ENCODE assay signal across 1 cellular context in the genomic region with DNA sequence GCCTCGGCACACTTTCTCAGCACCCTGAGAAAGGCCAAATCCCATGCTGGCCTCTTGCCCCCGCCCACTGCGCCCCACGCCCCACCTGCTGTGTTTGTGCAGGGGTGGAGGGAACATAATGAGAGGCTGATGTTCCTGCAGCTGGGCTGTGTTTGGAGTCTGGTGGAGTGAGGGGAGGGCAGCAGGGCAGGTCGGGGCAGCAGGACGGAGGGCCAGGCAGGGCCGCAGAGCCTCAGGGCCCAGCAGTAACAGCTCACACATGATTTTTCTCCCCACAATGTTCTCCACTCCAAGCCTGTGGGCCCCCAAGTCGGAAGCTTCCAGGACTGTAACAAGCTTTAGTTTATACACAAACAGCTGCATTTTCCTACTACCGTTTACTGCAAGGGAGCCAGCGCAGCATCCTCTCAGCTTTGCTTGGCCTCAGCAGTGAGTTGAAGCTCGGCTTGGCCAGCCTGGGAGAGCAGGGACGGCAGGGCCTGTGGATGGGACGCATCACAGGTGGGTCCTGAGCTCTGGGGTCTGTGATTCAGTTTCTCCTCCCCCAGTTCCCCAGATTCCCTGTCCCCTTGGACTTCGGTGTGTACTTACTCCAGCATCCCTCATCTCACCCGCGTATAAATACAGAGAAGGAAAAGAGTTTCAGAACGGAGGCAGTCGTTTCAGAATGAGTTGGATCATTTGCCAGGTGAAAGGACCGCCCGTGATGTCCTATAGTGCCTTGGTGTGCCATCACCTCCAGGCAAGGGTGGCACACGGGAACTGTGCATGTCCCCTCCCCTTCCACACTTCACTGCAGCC.
TF ChIP-seq lines count a peak whose summit lies in the region.

No MANE protein-coding gene starts in this region.

TF ChIP-seq in HepG2, 621 proteins besides CTCF, POLR2A, EP300 and RAD21 (continued from another document and continues in another):
- TF ChIP-seq ZNF224 (CRISPR knock-in tag; IDR thresholded peaks at IDR 0.05) (peak; percentile 50; the same call in 1 of the 2 replicates), ZNF264 (CRISPR knock-in tag; IDR thresholded peaks at IDR 0.05) (0 out of 2 replicates have a peak, but pooled peaks have one; percentile 8), ZNF10 (CRISPR knock-in tag; IDR thresholded peaks at IDR 0.05; ENCODE audit: borderline replicate concordance, low read depth) (no peak), SRF (IDR thresholded peaks at IDR 0.05; ENCODE audit: low read depth, low read length) (no peak), ZNF747 (CRISPR knock-in tag; IDR thresholded peaks at IDR 0.05; ENCODE audit: borderline replicate concordance) (no peak), BCL6 (CRISPR knock-in tag; IDR thresholded peaks at IDR 0.05) (peak; percentile 34; the same call in 1 of the 2 replicates), TEAD2 (CRISPR knock-in tag; IDR thresholded peaks at IDR 0.05) (no peak), ZSCAN9 (CRISPR knock-in tag; IDR thresholded peaks at IDR 0.05; ENCODE audit: borderline replicate concordance) (no peak), ZNF563 (CRISPR knock-in tag; IDR thresholded peaks at IDR 0.05) (peak; percentile 58; the same call in 1 of the 2 replicates), SP5 (CRISPR knock-in tag; IDR thresholded peaks at IDR 0.05; ENCODE audit: borderline replicate concordance, low read depth) (peak; percentile 43; the same call in 1 of the 2 replicates), TAF1 (CRISPR knock-in tag; IDR thresholded peaks at IDR 0.05) (no peak), ZSCAN25 (CRISPR knock-in tag; IDR thresholded peaks at IDR 0.05) (peak; percentile 98), ZNF777 (CRISPR knock-in tag; IDR thresholded peaks at IDR 0.05) (no peak), FOXM1 (CRISPR knock-in tag; IDR thresholded peaks at IDR 0.05) (no peak), ZNF614 (CRISPR knock-in tag; IDR thresholded peaks at IDR 0.05; ENCODE audit: borderline replicate concordance) (no peak), CCAR2 (optimal IDR thresholded peaks at IDR 0.05; ENCODE audit: low read depth, low read length) (no peak), PITX1 (CRISPR knock-in tag; IDR thresholded peaks at IDR 0.05) (0 out of 2 replicates have a peak, but pooled peaks have one; percentile 55), MYC (CRISPR knock-in tag; IDR thresholded peaks at IDR 0.05; ENCODE audit: borderline replicate concordance) (peak; percentile 56; the same call in 1 of the 2 replicates), MZF1 (CRISPR knock-in tag; IDR thresholded peaks at IDR 0.05; ENCODE audit: borderline replicate concordance) (no peak), NR2F6 (IDR thresholded peaks at IDR 0.05) (0 out of 2 replicates have a peak, but pooled peaks have one; percentile 8), NR2F6 (CRISPR knock-in tag; IDR thresholded peaks at IDR 0.05) (0 out of 2 replicates have a peak, but pooled peaks have one; percentile 26), RFX5 (IDR thresholded peaks at IDR 0.05; ENCODE audit: low read depth, low read length) (no peak), HMGA1 (CRISPR knock-in tag; conservative IDR thresholded peaks at IDR 0.05) (no peak), NFIB (CRISPR knock-in tag; IDR thresholded peaks at IDR 0.05; ENCODE audit: borderline replicate concordance) (no peak), TOPORS (CRISPR knock-in tag; IDR thresholded peaks at IDR 0.05) (no peak), POLR2G (IDR thresholded peaks at IDR 0.05; ENCODE audit: low read depth, low read length) (peak; percentile 38), AHR (CRISPR knock-in tag; IDR thresholded peaks at IDR 0.05) (no peak), TAF15 (IDR thresholded peaks at IDR 0.05; ENCODE audit: low read depth, low read length, poor library complexity, severe bottlenecking) (no peak), MAF1 (CRISPR knock-in tag; IDR thresholded peaks at IDR 0.05; ENCODE audit: borderline replicate concordance) (no peak), MAZ (IDR thresholded peaks at IDR 0.05; ENCODE audit: borderline replicate concordance, low read depth, low read length) (no peak), MAZ (CRISPR knock-in tag; IDR thresholded peaks at IDR 0.05; ENCODE audit: low read depth) (peak; percentile 38; the same call in 1 of the 2 replicates), ZNF788 (CRISPR knock-in tag; IDR thresholded peaks at IDR 0.05; ENCODE audit: borderline replicate concordance) (0 out of 2 replicates have a peak, but pooled peaks have one; percentile 23), MTF1 (CRISPR knock-in tag; IDR thresholded peaks at IDR 0.05) (no peak), NBN (conservative IDR thresholded peaks at IDR 0.05) (no peak), MEIS1 (CRISPR knock-in tag; IDR thresholded peaks at IDR 0.05; ENCODE audit: borderline replicate concordance) (peak; percentile 59; the same call in 1 of the 2 replicates), ZBTB42 (CRISPR knock-in tag; IDR thresholded peaks at IDR 0.05) (peak; percentile 81; the same call in 1 of the 2 replicates), RBFOX2 (IDR thresholded peaks at IDR 0.05; ENCODE audit: low read depth, low read length) (0 out of 2 replicates have a peak, but pooled peaks have one; percentile 34)
- TF ChIP-seq, protein P1, sequence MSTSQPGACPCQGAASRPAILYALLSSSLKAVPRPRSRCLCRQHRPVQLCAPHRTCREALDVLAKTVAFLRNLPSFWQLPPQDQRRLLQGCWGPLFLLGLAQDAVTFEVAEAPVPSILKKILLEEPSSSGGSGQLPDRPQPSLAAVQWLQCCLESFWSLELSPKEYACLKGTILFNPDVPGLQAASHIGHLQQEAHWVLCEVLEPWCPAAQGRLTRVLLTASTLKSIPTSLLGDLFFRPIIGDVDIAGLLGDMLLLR (CRISPR knock-in tag; IDR thresholded peaks at IDR 0.05) = no peak
- TF ChIP-seq, protein P2, sequence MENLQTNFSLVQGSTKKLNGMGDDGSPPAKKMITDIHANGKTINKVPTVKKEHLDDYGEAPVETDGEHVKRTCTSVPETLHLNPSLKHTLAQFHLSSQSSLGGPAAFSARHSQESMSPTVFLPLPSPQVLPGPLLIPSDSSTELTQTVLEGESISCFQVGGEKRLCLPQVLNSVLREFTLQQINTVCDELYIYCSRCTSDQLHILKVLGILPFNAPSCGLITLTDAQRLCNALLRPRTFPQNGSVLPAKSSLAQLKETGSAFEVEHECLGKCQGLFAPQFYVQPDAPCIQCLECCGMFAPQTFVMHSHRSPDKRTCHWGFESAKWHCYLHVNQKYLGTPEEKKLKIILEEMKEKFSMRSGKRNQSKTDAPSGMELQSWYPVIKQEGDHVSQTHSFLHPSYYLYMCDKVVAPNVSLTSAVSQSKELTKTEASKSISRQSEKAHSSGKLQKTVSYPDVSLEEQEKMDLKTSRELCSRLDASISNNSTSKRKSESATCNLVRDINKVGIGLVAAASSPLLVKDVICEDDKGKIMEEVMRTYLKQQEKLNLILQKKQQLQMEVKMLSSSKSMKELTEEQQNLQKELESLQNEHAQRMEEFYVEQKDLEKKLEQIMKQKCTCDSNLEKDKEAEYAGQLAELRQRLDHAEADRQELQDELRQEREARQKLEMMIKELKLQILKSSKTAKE (CRISPR knock-in tag; IDR thresholded peaks at IDR 0.05; ENCODE audit: borderline replicate concordance) = 0 out of 2 replicates have a peak, but pooled peaks have one; percentile 39
- TF ChIP-seq, protein P3, sequence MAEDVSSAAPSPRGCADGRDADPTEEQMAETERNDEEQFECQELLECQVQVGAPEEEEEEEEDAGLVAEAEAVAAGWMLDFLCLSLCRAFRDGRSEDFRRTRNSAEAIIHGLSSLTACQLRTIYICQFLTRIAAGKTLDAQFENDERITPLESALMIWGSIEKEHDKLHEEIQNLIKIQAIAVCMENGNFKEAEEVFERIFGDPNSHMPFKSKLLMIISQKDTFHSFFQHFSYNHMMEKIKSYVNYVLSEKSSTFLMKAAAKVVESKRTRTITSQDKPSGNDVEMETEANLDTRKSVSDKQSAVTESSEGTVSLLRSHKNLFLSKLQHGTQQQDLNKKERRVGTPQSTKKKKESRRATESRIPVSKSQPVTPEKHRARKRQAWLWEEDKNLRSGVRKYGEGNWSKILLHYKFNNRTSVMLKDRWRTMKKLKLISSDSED (CRISPR knock-in tag; IDR thresholded peaks at IDR 0.05) = no peak
- TF ChIP-seq, protein P4, sequence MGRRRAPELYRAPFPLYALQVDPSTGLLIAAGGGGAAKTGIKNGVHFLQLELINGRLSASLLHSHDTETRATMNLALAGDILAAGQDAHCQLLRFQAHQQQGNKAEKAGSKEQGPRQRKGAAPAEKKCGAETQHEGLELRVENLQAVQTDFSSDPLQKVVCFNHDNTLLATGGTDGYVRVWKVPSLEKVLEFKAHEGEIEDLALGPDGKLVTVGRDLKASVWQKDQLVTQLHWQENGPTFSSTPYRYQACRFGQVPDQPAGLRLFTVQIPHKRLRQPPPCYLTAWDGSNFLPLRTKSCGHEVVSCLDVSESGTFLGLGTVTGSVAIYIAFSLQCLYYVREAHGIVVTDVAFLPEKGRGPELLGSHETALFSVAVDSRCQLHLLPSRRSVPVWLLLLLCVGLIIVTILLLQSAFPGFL (CRISPR knock-in tag; IDR thresholded peaks at IDR 0.05) = no peak
- TF ChIP-seq, protein P5, sequence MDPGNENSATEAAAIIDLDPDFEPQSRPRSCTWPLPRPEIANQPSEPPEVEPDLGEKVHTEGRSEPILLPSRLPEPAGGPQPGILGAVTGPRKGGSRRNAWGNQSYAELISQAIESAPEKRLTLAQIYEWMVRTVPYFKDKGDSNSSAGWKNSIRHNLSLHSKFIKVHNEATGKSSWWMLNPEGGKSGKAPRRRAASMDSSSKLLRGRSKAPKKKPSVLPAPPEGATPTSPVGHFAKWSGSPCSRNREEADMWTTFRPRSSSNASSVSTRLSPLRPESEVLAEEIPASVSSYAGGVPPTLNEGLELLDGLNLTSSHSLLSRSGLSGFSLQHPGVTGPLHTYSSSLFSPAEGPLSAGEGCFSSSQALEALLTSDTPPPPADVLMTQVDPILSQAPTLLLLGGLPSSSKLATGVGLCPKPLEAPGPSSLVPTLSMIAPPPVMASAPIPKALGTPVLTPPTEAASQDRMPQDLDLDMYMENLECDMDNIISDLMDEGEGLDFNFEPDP (CRISPR knock-in tag; conservative IDR thresholded peaks at IDR 0.05) = 0 out of 2 replicates have a peak, but pooled peaks have one; percentile 80
- TF ChIP-seq, protein P6, sequence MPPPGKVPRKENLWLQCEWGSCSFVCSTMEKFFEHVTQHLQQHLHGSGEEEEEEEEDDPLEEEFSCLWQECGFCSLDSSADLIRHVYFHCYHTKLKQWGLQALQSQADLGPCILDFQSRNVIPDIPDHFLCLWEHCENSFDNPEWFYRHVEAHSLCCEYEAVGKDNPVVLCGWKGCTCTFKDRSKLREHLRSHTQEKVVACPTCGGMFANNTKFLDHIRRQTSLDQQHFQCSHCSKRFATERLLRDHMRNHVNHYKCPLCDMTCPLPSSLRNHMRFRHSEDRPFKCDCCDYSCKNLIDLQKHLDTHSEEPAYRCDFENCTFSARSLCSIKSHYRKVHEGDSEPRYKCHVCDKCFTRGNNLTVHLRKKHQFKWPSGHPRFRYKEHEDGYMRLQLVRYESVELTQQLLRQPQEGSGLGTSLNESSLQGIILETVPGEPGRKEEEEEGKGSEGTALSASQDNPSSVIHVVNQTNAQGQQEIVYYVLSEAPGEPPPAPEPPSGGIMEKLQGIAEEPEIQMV (CRISPR knock-in tag; IDR thresholded peaks at IDR 0.05; ENCODE audit: low read depth) = no peak
- TF ChIP-seq, protein P7, sequence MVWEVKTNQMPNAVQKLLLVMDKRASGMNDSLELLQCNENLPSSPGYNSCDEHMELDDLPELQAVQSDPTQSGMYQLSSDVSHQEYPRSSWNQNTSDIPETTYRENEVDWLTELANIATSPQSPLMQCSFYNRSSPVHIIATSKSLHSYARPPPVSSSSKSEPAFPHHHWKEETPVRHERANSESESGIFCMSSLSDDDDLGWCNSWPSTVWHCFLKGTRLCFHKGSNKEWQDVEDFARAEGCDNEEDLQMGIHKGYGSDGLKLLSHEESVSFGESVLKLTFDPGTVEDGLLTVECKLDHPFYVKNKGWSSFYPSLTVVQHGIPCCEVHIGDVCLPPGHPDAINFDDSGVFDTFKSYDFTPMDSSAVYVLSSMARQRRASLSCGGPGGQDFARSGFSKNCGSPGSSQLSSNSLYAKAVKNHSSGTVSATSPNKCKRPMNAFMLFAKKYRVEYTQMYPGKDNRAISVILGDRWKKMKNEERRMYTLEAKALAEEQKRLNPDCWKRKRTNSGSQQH (CRISPR knock-in tag; IDR thresholded peaks at IDR 0.05; ENCODE audit: low read depth) = no peak
- TF ChIP-seq, protein P8, sequence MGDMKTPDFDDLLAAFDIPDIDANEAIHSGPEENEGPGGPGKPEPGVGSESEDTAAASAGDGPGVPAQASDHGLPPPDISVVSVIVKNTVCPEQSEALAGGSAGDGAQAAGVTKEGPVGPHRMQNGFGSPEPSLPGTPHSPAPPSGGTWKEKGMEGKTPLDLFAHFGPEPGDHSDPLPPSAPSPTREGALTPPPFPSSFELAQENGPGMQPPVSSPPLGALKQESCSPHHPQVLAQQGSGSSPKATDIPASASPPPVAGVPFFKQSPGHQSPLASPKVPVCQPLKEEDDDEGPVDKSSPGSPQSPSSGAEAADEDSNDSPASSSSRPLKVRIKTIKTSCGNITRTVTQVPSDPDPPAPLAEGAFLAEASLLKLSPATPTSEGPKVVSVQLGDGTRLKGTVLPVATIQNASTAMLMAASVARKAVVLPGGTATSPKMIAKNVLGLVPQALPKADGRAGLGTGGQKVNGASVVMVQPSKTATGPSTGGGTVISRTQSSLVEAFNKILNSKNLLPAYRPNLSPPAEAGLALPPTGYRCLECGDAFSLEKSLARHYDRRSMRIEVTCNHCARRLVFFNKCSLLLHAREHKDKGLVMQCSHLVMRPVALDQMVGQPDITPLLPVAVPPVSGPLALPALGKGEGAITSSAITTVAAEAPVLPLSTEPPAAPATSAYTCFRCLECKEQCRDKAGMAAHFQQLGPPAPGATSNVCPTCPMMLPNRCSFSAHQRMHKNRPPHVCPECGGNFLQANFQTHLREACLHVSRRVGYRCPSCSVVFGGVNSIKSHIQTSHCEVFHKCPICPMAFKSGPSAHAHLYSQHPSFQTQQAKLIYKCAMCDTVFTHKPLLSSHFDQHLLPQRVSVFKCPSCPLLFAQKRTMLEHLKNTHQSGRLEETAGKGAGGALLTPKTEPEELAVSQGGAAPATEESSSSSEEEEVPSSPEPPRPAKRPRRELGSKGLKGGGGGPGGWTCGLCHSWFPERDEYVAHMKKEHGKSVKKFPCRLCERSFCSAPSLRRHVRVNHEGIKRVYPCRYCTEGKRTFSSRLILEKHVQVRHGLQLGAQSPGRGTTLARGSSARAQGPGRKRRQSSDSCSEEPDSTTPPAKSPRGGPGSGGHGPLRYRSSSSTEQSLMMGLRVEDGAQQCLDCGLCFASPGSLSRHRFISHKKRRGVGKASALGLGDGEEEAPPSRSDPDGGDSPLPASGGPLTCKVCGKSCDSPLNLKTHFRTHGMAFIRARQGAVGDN (CRISPR knock-in tag; IDR thresholded peaks at IDR 0.05) = peak; percentile 69
- TF ChIP-seq, protein P9, sequence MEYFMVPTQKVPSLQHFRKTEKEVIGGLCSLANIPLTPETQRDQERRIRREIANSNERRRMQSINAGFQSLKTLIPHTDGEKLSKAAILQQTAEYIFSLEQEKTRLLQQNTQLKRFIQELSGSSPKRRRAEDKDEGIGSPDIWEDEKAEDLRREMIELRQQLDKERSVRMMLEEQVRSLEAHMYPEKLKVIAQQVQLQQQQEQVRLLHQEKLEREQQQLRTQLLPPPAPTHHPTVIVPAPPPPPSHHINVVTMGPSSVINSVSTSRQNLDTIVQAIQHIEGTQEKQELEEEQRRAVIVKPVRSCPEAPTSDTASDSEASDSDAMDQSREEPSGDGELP (IDR thresholded peaks at IDR 0.05; ENCODE audit: borderline replicate concordance, low read depth) = peak; percentile 27; the same call in 1 of the 2 replicates
